ENCODE assay signal across 11 cellular contexts in the genomic region with DNA sequence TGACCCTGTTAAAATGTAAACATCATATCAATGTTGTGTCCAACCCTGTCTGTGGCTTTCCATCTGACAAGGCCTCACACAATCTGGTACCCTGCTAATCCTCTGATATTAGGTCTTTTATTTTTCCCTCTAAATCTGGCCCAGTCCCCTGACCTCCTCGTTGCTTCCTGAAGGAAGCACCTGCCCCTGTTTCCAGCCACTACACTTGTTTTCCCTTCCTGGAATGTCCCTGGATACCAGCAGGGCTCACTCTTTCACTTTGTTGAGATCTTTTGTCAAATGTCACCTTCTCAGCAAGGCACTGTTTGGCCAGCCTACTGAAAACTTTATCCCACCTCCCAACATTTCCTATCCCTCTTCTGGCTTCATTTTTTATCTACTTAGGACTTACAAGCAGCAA. TPM values are rescaled to one million over a fixed set of nuclear protein-coding genes. Genes with fewer than 3 reads are reported as not detected.
DNase-seq lines count a peak whose midpoint lies in the region; ATAC-seq and TF ChIP-seq lines count a peak whose summit lies in the region.
"Had no signal": no experiment of that assay in that cellular context is flagged by ENCODE, and none has a peak within 500 bp of the region (broad histone marks: within the 10 kb centered on the region; RNA-seq: fewer than 3 reads in every experiment).

No MANE protein-coding gene starts in this region.

- peak overlapping the region; percentile 92 for H3K4me3 ChIP-seq in right cardiac atrium (ENCODE audit: low read length)
- H3K4me3 ChIP-seq in left lung, result peak overlapping the region; percentile 34 to 50
- H3K4me3 ChIP-seq in foreskin fibroblast (ENCODE audit: low read depth in 1 of 2, low read length in 2 of 2), result no peak overlapping the region

- no peak for DNase-seq in right cardiac atrium
- no peak for DNase-seq in Right ventricle myocardium superior
- DNase-seq in T-cell, result no peak
- no peak for DNase-seq in left lung
- DNase-seq in AG20443 (ENCODE audit: low spot score), result no peak
- no peak for DNase-seq in H4 (ENCODE audit: low spot score)
- no peak for DNase-seq in foreskin fibroblast
- DNase-seq: esophagus squamous epithelium, NCI-H2081 had no signal

- H3K4me1 Mint-ChIP-seq in T-cell, result peaks cover 35 to 44% (median 36%) of the 10 kb centered on the region in 3 donors

- POLR2A ChIA-PET in T-cell (lab: Charles Lee), result interaction anchor here in 1 of 2 donors (1.0 kb wide), 1 partner anchor 9 kb away, joined by 3 read pairs; no protein-coding TSS in a partner anchor

- TF ChIP-seq CTCF in left lung (IDR thresholded peaks at IDR 0.05), result no peak
- TF ChIP-seq CTCF in foreskin fibroblast (IDR thresholded peaks at IDR 0.05; ENCODE audit: low read depth, low read length), result no peak

- no peaks in the 10 kb centered on the region for H3K27me3 Mint-ChIP-seq in T-cell

- peak overlapping the region; percentile 49 to 86 (median 86) for H3K4me3 Mint-ChIP-seq in T-cell

- CTCF ChIA-PET in T-cell (lab: Charles Lee), result interaction anchor here in 1 of 2 donors (1.8 kb wide), 1 partner anchor 28 kb away, joined by 8 read pairs; a partner anchor contains a TSS

- no peaks in the 10 kb centered on the region for H3K27me3 ChIP-seq in right cardiac atrium (ENCODE audit: control insufficient read depth, insufficient read depth)
- H3K27me3 ChIP-seq in left lung, result no peaks in the 10 kb centered on the region
- H3K27me3 ChIP-seq: esophagus squamous epithelium had no signal

- no peak for ATAC-seq in right cardiac atrium
- ATAC-seq in Right ventricle myocardium superior (ENCODE audit: poor library complexity), result no peak
- no peak for ATAC-seq in T-cell (replicated peaks in 1 of 4)
- ATAC-seq in left lung, result no peak
- no peak for ATAC-seq in HG03108 (IDR thresholded peaks at IDR 0.05; ENCODE audit: unreplicated experiment)

- 27% methylated on average over 1 of the region's 1 CpG for WGBS in right cardiac atrium

- peak overlapping the region; percentile 8 to 69 for H3K27ac Mint-ChIP-seq in T-cell

- H3K27ac ChIP-seq in right cardiac atrium (ENCODE audit: low read length) (no peak overlapping the region), left lung (peak overlapping the region in 1 of 2 donors; percentile 79)

- intact Hi-C loops in right cardiac atrium (cut with DNase I) (no loop called here), Right ventricle myocardium superior (cut with DNase I) (no loop called here), left lung (cut with DNase I) (no loop called here)

- peaks cover 5% of the 10 kb centered on the region for H3K4me1 ChIP-seq in right cardiac atrium (ENCODE audit: control insufficient read depth, insufficient read depth, low read length)
- peaks cover 0 to 49% of the 10 kb centered on the region in 2 donors for H3K4me1 ChIP-seq in left lung

- H3K9me3 Mint-ChIP-seq in T-cell, result no peaks in the 10 kb centered on the region

- H3K36me3 Mint-ChIP-seq in T-cell, result peaks cover 5% of the 10 kb centered on the region

- peaks cover 0 to 47% of the 10 kb centered on the region in 2 donors for H3K36me3 ChIP-seq in left lung

- peaks cover 2% of the 10 kb centered on the region for H3K9me3 ChIP-seq in right cardiac atrium (ENCODE audit: control insufficient read depth, low read length)
- no peaks in the 10 kb centered on the region for H3K9me3 ChIP-seq in left lung
- H3K9me3 ChIP-seq: esophagus squamous epithelium had no signal

RNA-seq across cellular contexts. Expression of a gene that starts 2.1 kb away (rescaled TPM):
- total RNA-seq in right cardiac atrium (1 to 10 TPM; 4.3 to 7.4 (median 6.6) TPM), Right ventricle myocardium superior (3.7 TPM), T-cell (10 to 100 TPM; 24.7 to 45.5 (median 32.8) TPM), left lung (10 to 100 TPM; 32.4 to 42.4 TPM)
- 2.8 TPM for polyA plus RNA-seq in right cardiac atrium
- total RNA-seq in H4 (2014; rRNA removed; shearing (Covaris generic)), result 19.3 and 21.2 TPM in 2 replicates
- polyA plus RNA-seq: neural cell had no signal

RNA-seq across cellular contexts. Expression of a gene that starts 28.3 kb away (rescaled TPM):
- total RNA-seq in right cardiac atrium (1 to 10 TPM; 3.3 to 5.7 (median 4.1) TPM), Right ventricle myocardium superior (2.7 TPM), T-cell (10 to 100 TPM; 28.2 to 42.2 (median 38.1) TPM), left lung (10 to 100 TPM; 13.5 to 18.7 TPM)
- polyA plus RNA-seq in right cardiac atrium, result 1.6 TPM
- 24.0 and 36.5 TPM in 2 replicates for total RNA-seq in H4 (2014; rRNA removed; shearing (Covaris generic))
- polyA plus RNA-seq: neural cell had no signal

Comparison
In these comparisons a context has a peak if more than half of its experiments do, and no peak if none do; other contexts are left out.
1. H3K4me3 ChIP-seq: peak in right cardiac atrium (single experiment) and left lung (2 of 2); none in foreskin fibroblast (0 of 2).